Comparison of ENCODE assay signal across 15 cellular contexts in the genomic region with DNA sequence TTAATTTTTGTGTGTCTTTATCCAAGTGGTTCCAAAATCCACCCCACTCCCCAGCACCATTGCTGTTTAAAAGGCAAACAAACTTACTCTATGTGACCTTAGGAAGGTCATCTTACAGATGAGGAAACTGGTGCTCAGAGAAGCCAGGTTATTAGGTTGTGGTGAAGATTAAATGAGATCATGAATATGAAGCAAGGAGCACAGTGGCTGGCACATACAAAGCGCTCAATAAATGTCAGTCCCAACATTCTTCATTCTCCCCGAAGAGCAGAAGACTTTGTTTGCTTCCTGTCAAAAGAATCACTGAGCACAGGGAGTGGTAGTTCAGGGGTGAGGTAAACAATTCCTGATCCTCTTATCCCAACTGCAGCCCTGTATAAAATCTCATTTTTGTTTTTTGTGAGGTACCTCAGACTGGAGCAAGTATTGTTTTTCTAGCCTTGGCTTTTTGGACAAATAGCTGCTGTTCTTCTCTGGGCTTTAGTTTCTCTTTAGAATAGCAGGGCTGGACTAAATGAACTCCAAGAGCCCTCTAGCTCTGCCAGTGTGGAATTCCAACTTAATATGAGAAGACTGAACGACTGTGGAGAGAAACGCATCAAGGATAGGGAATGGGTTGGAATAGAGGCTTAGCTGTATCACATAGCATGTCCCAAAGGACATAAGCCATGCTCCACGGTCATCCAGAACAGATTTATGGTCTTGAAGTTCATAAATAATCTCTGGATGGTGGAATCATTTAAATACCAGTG.
A peak's percentile ranks its signal among the peaks of the same experiment; 100 is the strongest.
DNase-seq lines count a peak whose midpoint lies in the region; ATAC-seq and TF ChIP-seq lines count a peak whose summit lies in the region.
"Had no signal": no experiment of that assay in that cellular context is flagged by ENCODE, and none has a peak within 500 bp of the region (broad histone marks: within the 10 kb centered on the region; RNA-seq: fewer than 3 reads in every experiment).

No MANE protein-coding gene starts in this region.

- CTCF ChIA-PET in BJ (lab: Yijun Ruan, JAX): interaction anchor here (1.1 to 2.0 kb wide), 2 partner anchors 31 to 37 kb away, joined by 3 to 6 read pairs; no protein-coding TSS in a partner anchor

- DNase-seq in BJ (ENCODE audit: low read depth): no peak
- peak; percentile 23 for DNase-seq in amniotic epithelial cell (ENCODE audit: low read depth)
- DNase-seq in iPS-NIHi7 (ENCODE audit: extremely low spot score): peak; percentile 1
- DNase-seq in smooth muscle cell (lab: John Stamatoyannopoulos, UW; ENCODE audit: unreplicated experiment): no peak
- no peak for DNase-seq in body of pancreas
- DNase-seq in H9: no peak
- DNase-seq in T-helper 1 cell: no peak
- DNase-seq: activated CD8-positive, alpha-beta T cell treated with anti-CD3 and anti-CD28 coated beads for 36 hours; activated effector memory CD4-positive, alpha-beta T cell treated with anti-CD3 and anti-CD28 coated beads, Interleukin-2, amount 50 U/mL, for 16 hours; CD4-positive, alpha-beta T cell; NCI-H524; stimulated activated CD4-positive, alpha-beta T cell treated with anti-CD3 and anti-CD28 coated beads, Interleukin-2, amount 100 ng/mL, for 24 hours had no signal

- no peaks in the 10 kb centered on the region for H3K79me1 ChIP-seq in H9 (ENCODE audit: insufficient read depth, low read depth, low read length, poor library complexity, severe bottlenecking)

- H4K91ac ChIP-seq in H9 (ENCODE audit: insufficient read length, low read depth, low read length): no peak overlapping the region

- peak overlapping the region; percentile 8 for H2AFZ ChIP-seq in smooth muscle cell (ENCODE audit: low read depth)
- H2AFZ ChIP-seq in H9 (ENCODE audit: low read length): no peak overlapping the region

- POLR2A ChIA-PET in BJ (lab: Charles Lee): interaction anchor here (0.7 kb wide), 1 partner anchor 14 kb away, joined by 3 read pairs; no protein-coding TSS in a partner anchor

- H2AK5ac ChIP-seq in H9 (ENCODE audit: insufficient read length, low read length): no peak overlapping the region

- H3K9me3 ChIP-seq in smooth muscle cell (replicated peaks; ENCODE audit: low read depth) (no peaks in the 10 kb centered on the region), body of pancreas (no peaks in the 10 kb centered on the region), H9 (ENCODE audit: control insufficient read depth, low read depth, low read length) (no peaks in the 10 kb centered on the region)

- no peak overlapping the region for H2BK15ac ChIP-seq in H9 (ENCODE audit: low read depth, low read length)

- H3K4me1 Mint-ChIP-seq in H9: no peaks in the 10 kb centered on the region

- no peak overlapping the region for H4K5ac ChIP-seq in H9 (ENCODE audit: insufficient read length, low read depth, low read length)

- H4K8ac ChIP-seq in H9 (replicated peaks; ENCODE audit: insufficient read length, low read depth, low read length): no peak overlapping the region

- ATAC-seq in HG02973 (IDR thresholded peaks at IDR 0.05; ENCODE audit: unreplicated experiment): no peak
- no peak for ATAC-seq in body of pancreas
- ATAC-seq: activated CD8-positive, alpha-beta T cell treated with anti-CD3 and anti-CD28 coated beads for 36 hours had no signal

- no peaks in the 10 kb centered on the region for H3K79me2 ChIP-seq in smooth muscle cell (ENCODE audit: low read depth)
- no peaks in the 10 kb centered on the region for H3K79me2 ChIP-seq in H9 (ENCODE audit: insufficient read depth, low read length)

- no peak overlapping the region for H2BK5ac ChIP-seq in H9 (ENCODE audit: insufficient read length, low read length)

- H3K4me1 ChIP-seq in smooth muscle cell (ENCODE audit: low read depth) (no peaks in the 10 kb centered on the region), body of pancreas (no peaks in the 10 kb centered on the region), H9 (ENCODE audit: insufficient read depth, low read length) (no peaks in the 10 kb centered on the region)

- H3K27me3 Mint-ChIP-seq in H9 (ENCODE audit: low read depth): peaks cover 3% of the 10 kb centered on the region; the same call in 1 of the 2 replicates
- H3K27me3 Mint-ChIP-seq: brain; CD4-positive, alpha-beta T cell had no signal

- TF ChIP-seq POLR2A in body of pancreas (IDR thresholded peaks at IDR 0.05): no peak

- no peak overlapping the region for H3K4me3 Mint-ChIP-seq in H9
- H3K4me3 Mint-ChIP-seq: activated CD8-positive, alpha-beta T cell treated with anti-CD3 and anti-CD28 coated beads for 36 hours; brain; CD4-positive, alpha-beta T cell had no signal

- TF ChIP-seq CTCF in BJ (IDR thresholded peaks at IDR 0.05; ENCODE audit: insufficient read depth, low read depth, low read length) (0 out of 2 replicates have a peak, but pooled peaks have one; percentile 7), smooth muscle cell (IDR thresholded peaks at IDR 0.05; ENCODE audit: borderline replicate concordance, insufficient read depth, poor library complexity, severe bottlenecking) (no peak), body of pancreas (IDR thresholded peaks at IDR 0.05) (no peak), H9 (conservative IDR thresholded peaks at IDR 0.05) (no peak)

- H3K56ac ChIP-seq in H9 (ENCODE audit: insufficient read length, low read depth, low read length): no peak overlapping the region

- H3K23ac ChIP-seq in H9 (ENCODE audit: insufficient read length, low read depth, low read length): no peak overlapping the region

- H3K4me2 ChIP-seq in smooth muscle cell: no peak overlapping the region
- H3K4me2 ChIP-seq in H9 (ENCODE audit: insufficient read depth, insufficient read length, low read length): no peak overlapping the region

- H2BK120ac ChIP-seq in H9 (ENCODE audit: low read depth, low read length, poor library complexity, severe bottlenecking): no peak overlapping the region

- no peak overlapping the region for H2BK20ac ChIP-seq in H9 (ENCODE audit: low read depth, low read length, poor library complexity, severe bottlenecking)

- no peak overlapping the region for H3K4ac ChIP-seq in H9 (ENCODE audit: low read depth, low read length)

- no peak overlapping the region for H3K27ac ChIP-seq in smooth muscle cell (ENCODE audit: low read depth)
- no peak overlapping the region for H3K27ac ChIP-seq in body of pancreas
- H3K27ac ChIP-seq in H9 (ENCODE audit: insufficient read length, low read depth, low read length): no peak overlapping the region

- no peaks in the 10 kb centered on the region for H3K23me2 ChIP-seq in H9 (ENCODE audit: insufficient read length, low read depth, low read length, poor library complexity, severe bottlenecking)

- H3T11ph ChIP-seq in H9 (ENCODE audit: low read length): no peak overlapping the region

- H3F3A ChIP-seq in smooth muscle cell (ENCODE audit: low read depth): no peaks in the 10 kb centered on the region

- H4K20me1 ChIP-seq in smooth muscle cell (ENCODE audit: low read depth) (no peaks in the 10 kb centered on the region), H9 (ENCODE audit: control insufficient read depth, insufficient read depth, insufficient read length) (no peaks in the 10 kb centered on the region)

- intact Hi-C loops in body of pancreas (cut with DNase I): no loop called here

- H3K27me3 ChIP-seq in BJ (ENCODE audit: control insufficient read depth, insufficient read depth, low read length) (no peaks in the 10 kb centered on the region), smooth muscle cell (ENCODE audit: low read depth) (no peaks in the 10 kb centered on the region), body of pancreas (no peaks in the 10 kb centered on the region), H9 (ENCODE audit: insufficient read depth, low read length) (no peaks in the 10 kb centered on the region)

- H2BK12ac ChIP-seq in H9 (ENCODE audit: insufficient read length, low read depth, low read length): no peak overlapping the region

- WGBS in smooth muscle cell (ENCODE audit: low lambda C conversion rate): 59% methylated on average over 5 of the region's 5 CpGs
- 66 to 72% methylated on average over 5 of the region's 5 CpGs for WGBS in body of pancreas, 2 donors
- WGBS in H9 (ENCODE audit: extremely low coverage, insufficient read length, low lambda C conversion rate): no CpG with 5 or more reads among the region's 5 CpGs

- H3K9ac ChIP-seq in smooth muscle cell (ENCODE audit: low read depth): no peak overlapping the region
- no peak overlapping the region for H3K9ac ChIP-seq in H9 (ENCODE audit: extremely low read depth, insufficient read length, low read length)

- no peaks in the 10 kb centered on the region for H3K36me3 ChIP-seq in BJ (ENCODE audit: control insufficient read depth, insufficient read depth, low read length)
- H3K36me3 ChIP-seq in smooth muscle cell (ENCODE audit: low read depth): no peaks in the 10 kb centered on the region
- H3K36me3 ChIP-seq in body of pancreas (replicated peaks in 1 of 2; ENCODE audit: insufficient read depth in 1 of 2, low read depth in 2 of 2): no peaks in the 10 kb centered on the region

- no peak overlapping the region for H3K4me3 ChIP-seq in BJ (ENCODE audit: low read depth, low read length)
- H3K4me3 ChIP-seq in smooth muscle cell: no peak overlapping the region
- no peak overlapping the region for H3K4me3 ChIP-seq in body of pancreas
- H3K4me3 ChIP-seq: lung had no signal

- H3K27ac Mint-ChIP-seq in H9: no peak overlapping the region
- H3K27ac Mint-ChIP-seq: activated CD8-positive, alpha-beta T cell treated with anti-CD3 and anti-CD28 coated beads for 36 hours; CD4-positive, alpha-beta T cell had no signal

- H3K36me3 Mint-ChIP-seq in H9 (ENCODE audit: insufficient read depth in 1 of 3, low read depth in 3 of 3): no peaks in the 10 kb centered on the region
- H3K36me3 Mint-ChIP-seq: brain had no signal

- H3K14ac ChIP-seq in H9 (ENCODE audit: insufficient read depth, low read length): no peak overlapping the region

- no peaks in the 10 kb centered on the region for H3K9me3 Mint-ChIP-seq in H9
- H3K9me3 Mint-ChIP-seq: activated CD8-positive, alpha-beta T cell treated with anti-CD3 and anti-CD28 coated beads for 36 hours; CD4-positive, alpha-beta T cell had no signal

- no peak overlapping the region for H3K18ac ChIP-seq in H9 (ENCODE audit: insufficient read length, low read depth, low read length)

Comparison
In these comparisons a context has a peak if more than half of its experiments do, and no peak if none do; other contexts are left out.
1. DNase-seq: peak in amniotic epithelial cell (single experiment) and iPS-NIHi7 (single experiment); none in BJ (single experiment), smooth muscle cell (single experiment), body of pancreas (0 of 4), H9 (single experiment) and T-helper 1 cell (0 of 5).